In genomic region chr5:153350192-153350883, GRCh38 we compare ENCODE assay signal across 1 cellular context.
TF ChIP-seq lines count a peak whose summit lies in the region.

No MANE protein-coding gene starts in this region.

TF ChIP-seq in WTC11, 78 proteins besides CTCF, POLR2A, EP300 and RAD21 (continued from another document):
- TF ChIP-seq FOXP4 (CRISPR knock-in tag; IDR thresholded peaks at IDR 0.05) (peak; percentile 78; the same call in 1 of the 2 replicates), ZNF423 (CRISPR knock-in tag; IDR thresholded peaks at IDR 0.05) (peak; percentile 24; the same call in 1 of the 2 replicates), TEAD1 (CRISPR knock-in tag; IDR thresholded peaks at IDR 0.05) (peak; percentile 82; the same call in 1 of the 2 replicates), ZBTB21 (CRISPR knock-in tag; IDR thresholded peaks at IDR 0.05; ENCODE audit: borderline replicate concordance) (no peak), SP1 (CRISPR knock-in tag; conservative IDR thresholded peaks at IDR 0.05) (peak; percentile 40; the same call in 1 of the 2 replicates), SMAD3 (CRISPR knock-in tag; IDR thresholded peaks at IDR 0.05; ENCODE audit: borderline replicate concordance) (no peak)
